Comparison of ENCODE assay signal across 33 cellular contexts in the genomic region with DNA sequence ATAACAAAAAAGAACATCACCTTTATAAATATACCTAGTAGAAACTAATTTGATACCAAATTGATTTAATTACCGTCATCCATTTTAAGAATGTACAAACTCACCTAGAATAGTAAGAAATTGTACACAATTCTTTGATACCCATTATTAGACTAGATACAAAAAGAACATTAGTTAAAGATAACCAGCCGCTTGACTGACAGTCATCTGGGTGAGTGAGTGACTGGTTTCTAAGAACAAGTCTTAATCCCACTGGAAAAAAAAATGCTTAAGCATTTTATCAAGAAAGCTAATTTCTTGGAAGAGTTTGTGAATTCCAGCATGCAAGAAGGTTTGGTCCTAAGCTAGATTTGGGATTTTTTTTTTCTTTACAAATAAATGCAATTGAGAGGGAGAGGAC.
"Had no signal": no experiment of that assay in that cellular context is flagged by ENCODE, and none has a peak within 500 bp of the region (broad histone marks: within the 10 kb centered on the region; RNA-seq: fewer than 3 reads in every experiment).

No MANE protein-coding gene starts in this region.

- FAIRE-seq: colon had no signal

- DNase-seq: activated B cell treated with CpG ODN at 0.5 μM for 24 hours; activated CD4-positive, alpha-beta T cell treated with anti-CD3 and anti-CD28 coated beads, Interleukin-2, amount 10 ng/mL, durations not matched to agents 7 days and 5 days; activated CD4-positive, CD25-positive, alpha-beta regulatory T cell treated with anti-CD3 and anti-CD28 coated beads, Interleukin-2, amount 50 U/mL, for 72 hours; activated CD8-positive, alpha-beta T cell treated with anti-CD3 and anti-CD28 coated beads for 36 hours; activated gamma-delta T cell; activated naive CD4-positive, alpha-beta T cell treated with Interleukin-2 at 50 U/mL for 16 hours; activated T-cell treated with anti-CD3 and anti-CD28 coated beads, Interleukin-2, amount 50 U/mL, for 48 hours; amniotic stem cell; aorta; brain microvascular endothelial cell; central memory CD4-positive, alpha-beta T cell; MM.1S; MV-4-11; NCI-H1092; NCI-H1436 treated with DMSO at 0.1 percent for 48 hours; NCI-H1694 treated with DMSO at 0.1 percent for 48 hours; NCI-H2029; NCI-H345; NCI-H524 treated with DMSO at 0.1 percent for 48 hours; NCI-H748 treated with DMSO at 0.1 percent for 48 hours; NK-92 treated with Interleukin-12 subunit alpha and Interleukin-12 subunit beta, amount 100 ng/mL, for 24 hours; PC-3; Peyer's patch; SW 1271; T-helper 1 cell; T-helper 2 cell; T-helper 9 cell had no signal

- H3K4me2 ChIP-seq: KMS-11 had no signal

- H3K9me3 ChIP-seq: Peyer's patch had no signal

- H3K9me3 Mint-ChIP-seq: activated B cell treated with CpG ODN at 0.5 μM for 24 hours had no signal

- H3K27me3 Mint-ChIP-seq: activated B cell treated with CpG ODN at 0.5 μM for 24 hours; activated CD4-positive, alpha-beta T cell treated with anti-CD3 and anti-CD28 coated beads, Interleukin-2, amount 10 ng/mL, durations not matched to agents 7 days and 5 days; activated CD8-positive, alpha-beta T cell treated with anti-CD3 and anti-CD28 coated beads for 36 hours; activated naive CD4-positive, alpha-beta T cell treated with anti-CD3 and anti-CD28 coated beads, Interleukin-2, amount 50 U/mL, for 24 hours had no signal

- H3K9ac ChIP-seq: KMS-11 had no signal

- H3K4me3 ChIP-seq: Peyer's patch had no signal

- H3K27ac Mint-ChIP-seq: activated B cell treated with CpG ODN at 0.5 μM for 24 hours; activated CD4-positive, alpha-beta T cell treated with anti-CD3 and anti-CD28 coated beads, Interleukin-2, amount 10 ng/mL, durations not matched to agents 7 days and 5 days had no signal

- H3K27me3 ChIP-seq: brain microvascular endothelial cell, Peyer's patch had no signal

- H3K4me3 Mint-ChIP-seq: activated B cell treated with CpG ODN at 0.5 μM for 24 hours; activated CD4-positive, alpha-beta T cell treated with anti-CD3 and anti-CD28 coated beads, Interleukin-2, amount 10 ng/mL, durations not matched to agents 7 days and 5 days; activated CD8-positive, alpha-beta T cell treated with anti-CD3 and anti-CD28 coated beads for 36 hours had no signal

- H3K36me3 ChIP-seq: brain microvascular endothelial cell, Peyer's patch had no signal

- H3K27ac ChIP-seq: brain microvascular endothelial cell, KMS-11, Peyer's patch, RWPE1, VCaP had no signal

- ATAC-seq: activated CD8-positive, alpha-beta T cell treated with anti-CD3 and anti-CD28 coated beads for 36 hours; PC-3; Right ventricle myocardium inferior had no signal

- H3K4me1 ChIP-seq: Peyer's patch had no signal
